Comparison of ENCODE assay signal across 16 cellular contexts in the genomic region with DNA sequence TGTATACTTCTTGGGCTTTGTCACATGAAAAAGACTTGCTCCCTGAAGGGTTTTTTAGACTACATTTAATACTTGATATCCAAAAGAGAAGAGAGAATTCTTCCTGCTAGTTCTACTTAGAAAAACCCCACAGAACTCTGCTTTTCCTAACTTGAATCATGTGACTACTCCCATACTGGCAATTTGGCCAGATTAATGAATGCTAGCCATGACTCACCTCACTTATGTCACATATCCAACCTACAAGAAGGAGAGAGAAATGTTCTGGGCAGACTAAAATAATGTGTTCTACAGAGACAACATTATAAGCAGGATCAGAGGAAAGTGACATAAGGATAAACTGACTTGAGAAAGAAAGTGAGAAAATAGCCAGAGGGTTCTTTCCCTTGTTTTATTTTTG.
DNase-seq lines count a peak whose midpoint lies in the region; ATAC-seq and TF ChIP-seq lines count a peak whose summit lies in the region.
"Had no signal": no experiment of that assay in that cellular context is flagged by ENCODE, and none has a peak within 500 bp of the region (broad histone marks: within the 10 kb centered on the region; RNA-seq: fewer than 3 reads in every experiment).

No MANE protein-coding gene starts in this region.

- BruUV-seq in PC-9 (replicated peaks; lab: Mats Ljungman, UMichigan), result no TSS peak

- no peaks in the 10 kb centered on the region for H3K79me2 ChIP-seq in PC-9 (ENCODE audit: low read depth)

- intact Hi-C loops in PC-9 (cut with micrococcal nuclease; ENCODE audit: unreplicated experiment), result no loop called here
- intact Hi-C loops in natural killer cell (cut with micrococcal nuclease), result no loop called here

- no peaks in the 10 kb centered on the region for H3K9me3 ChIP-seq in PC-9 (ENCODE audit: insufficient read depth, low read depth)
- H3K9me3 ChIP-seq: testis had no signal

- peak overlapping the region; percentile 48; the same call in 1 of the 2 replicates for H2AFZ ChIP-seq in PC-9
- H2AFZ ChIP-seq: GM23338 had no signal

- H3K4me3 Mint-ChIP-seq in osteocyte (ENCODE audit: unreplicated experiment) (no peak overlapping the region), natural killer cell (no peak overlapping the region)
- H3K4me3 Mint-ChIP-seq: activated B cell treated with CpG ODN at 0.5 μM for 24 hours, GM23338, immature natural killer cell had no signal

- DNase-seq in GM03348 (ENCODE audit: low spot score), result peak; percentile 42
- DNase-seq in PC-9, result no peak
- peak; percentile 83 for DNase-seq in fibroblast of mammary gland (ENCODE audit: low read depth)
- no peak for DNase-seq in osteocyte (ENCODE audit: extremely low spot score, unreplicated experiment)
- DNase-seq in natural killer cell, result no peak
- DNase-seq: activated B cell treated with CpG ODN at 0.5 μM for 24 hours, aorta, immature natural killer cell, NCI-H1436, testis had no signal

- H3K27me3 ChIP-seq in PC-9 (ENCODE audit: insufficient read depth, low read depth), result no peaks in the 10 kb centered on the region
- H3K27me3 ChIP-seq: testis had no signal

- no peaks in the 10 kb centered on the region for H3K4me1 ChIP-seq in PC-9 (replicated peaks; ENCODE audit: insufficient read depth)
- H3K4me1 ChIP-seq: testis had no signal

- no peaks in the 10 kb centered on the region for H3F3A ChIP-seq in PC-9 (ENCODE audit: insufficient read depth, low read depth)

- TF ChIP-seq CTCF in PC-9 (conservative IDR thresholded peaks at IDR 0.05) (no peak), fibroblast of mammary gland (conservative IDR thresholded peaks at IDR 0.05; ENCODE audit: control insufficient read depth, insufficient read depth, low read depth, low read length) (no peak), osteocyte (IDR thresholded peaks at IDR 0.05) (no peak), natural killer cell (IDR thresholded peaks at IDR 0.05) (no peak)

- H3K4me1 Mint-ChIP-seq in osteocyte (ENCODE audit: unreplicated experiment), result peaks cover 32% of the 10 kb centered on the region
- H3K4me1 Mint-ChIP-seq in natural killer cell, result no peaks in the 10 kb centered on the region
- H3K4me1 Mint-ChIP-seq: activated B cell treated with CpG ODN at 0.5 μM for 24 hours, immature natural killer cell had no signal

- CTCF ChIA-PET in PC-9 (lab: Charles Lee), result no interaction called here

- no peaks in the 10 kb centered on the region for H3K36me3 ChIP-seq in PC-9 (ENCODE audit: low read depth)

- no peak overlapping the region for H3K27ac ChIP-seq in PC-9
- H3K27ac ChIP-seq: SK-N-MC, skin epidermis, testis had no signal

- no peaks in the 10 kb centered on the region for H3K36me3 Mint-ChIP-seq in osteocyte (ENCODE audit: unreplicated experiment)
- H3K36me3 Mint-ChIP-seq in natural killer cell, result no peaks in the 10 kb centered on the region
- H3K36me3 Mint-ChIP-seq: immature natural killer cell had no signal

- H3K4me3 ChIP-seq in PC-9 (no peak overlapping the region), fibroblast of mammary gland (ENCODE audit: control insufficient read depth, low read depth, low read length) (no peak overlapping the region)
- H3K4me3 ChIP-seq: GM23338, SK-N-MC, skin epidermis, testis had no signal

- no peak overlapping the region for H3K4me2 ChIP-seq in PC-9
- H3K4me2 ChIP-seq: GM23338 had no signal

- H3K27ac Mint-ChIP-seq in osteocyte (ENCODE audit: unreplicated experiment) (peak overlapping the region; percentile 7), natural killer cell (no peak overlapping the region)
- H3K27ac Mint-ChIP-seq: activated B cell treated with CpG ODN at 0.5 μM for 24 hours, immature natural killer cell had no signal

- H3K9me2 ChIP-seq in PC-9 (ENCODE audit: insufficient read depth), result no peaks in the 10 kb centered on the region

- H3K9me3 Mint-ChIP-seq in osteocyte (ENCODE audit: unreplicated experiment) (peaks cover 3% of the 10 kb centered on the region), natural killer cell (peaks cover 4 to 8% of the 10 kb centered on the region in 2 donors)

- no peaks in the 10 kb centered on the region for H4K20me1 ChIP-seq in PC-9 (ENCODE audit: insufficient read depth)

- ATAC-seq in natural killer cell, result no peak
- no peak for ATAC-seq in GM18858 (IDR thresholded peaks at IDR 0.05; ENCODE audit: unreplicated experiment)
- ATAC-seq in GM21723 (IDR thresholded peaks at IDR 0.05; ENCODE audit: unreplicated experiment), result no peak
- no peak for ATAC-seq in HG03095 (IDR thresholded peaks at IDR 0.05; ENCODE audit: unreplicated experiment)
- ATAC-seq: GM23338 had no signal

- POLR2A ChIA-PET in PC-9 (lab: Charles Lee; ENCODE audit: unreplicated experiment), result interaction anchor here (0.7 kb wide), 1 partner anchor 18 kb away, joined by 3 read pairs; no protein-coding TSS in a partner anchor

- H3K27me3 Mint-ChIP-seq in osteocyte (ENCODE audit: unreplicated experiment) (no peaks in the 10 kb centered on the region), natural killer cell (ENCODE audit: low read depth in 2 of 2) (no peaks in the 10 kb centered on the region)
- H3K27me3 Mint-ChIP-seq: activated B cell treated with CpG ODN at 0.5 μM for 24 hours had no signal

Comparison
In these comparisons a context has a peak if more than half of its experiments do, and no peak if none do; other contexts are left out.
1. DNase-seq: peak in GM03348 (single experiment) and fibroblast of mammary gland (single experiment); none in PC-9 (0 of 2), osteocyte (single experiment) and natural killer cell (single experiment).